In genomic region chrX:10882484-10882883, GRCh38 we compare ENCODE assay signal across 28 cellular contexts.
"Had no signal": no experiment of that assay in that cellular context is flagged by ENCODE, and none has a peak within 500 bp of the region (broad histone marks: within the 10 kb centered on the region; RNA-seq: fewer than 3 reads in every experiment).

No MANE protein-coding gene starts in this region.

- H3K27me3 Mint-ChIP-seq: progenitor cell of endocrine pancreas; stimulated activated naive CD8-positive, alpha-beta T cell treated with anti-CD3 and anti-CD28 coated beads, Interleukin-15, Interleukin-2, amounts not matched to agents 100 ng/mL and 50 ng/mL, for 24 hours had no signal

- H3K4me3 ChIP-seq: neural progenitor cell, ovary, psoas muscle, right lobe of liver, sigmoid colon, stomach, thoracic aorta, thyroid gland, tibial nerve, upper lobe of left lung, vagina had no signal

- FAIRE-seq: small intestine, urothelium cell line had no signal

- H3K4me3 Mint-ChIP-seq: nephron; neural progenitor cell; stimulated activated effector memory CD8-positive, alpha-beta T cell treated with anti-CD3 and anti-CD28 coated beads, Interleukin-12 subunit alpha, Interleukin-12 subunit beta, amount 100 ng/mL, for 72 hours; stimulated activated naive B cell treated with anti-CD40 and anti-IgM and Interleukin-4, amounts not matched to agents 10 μg/mL and 1 μg/mL and 100 μg/mL, for 72 hours; stimulated activated naive CD8-positive, alpha-beta T cell treated with anti-CD3 and anti-CD28 coated beads, Interleukin-15, Interleukin-2, amounts not matched to agents 100 ng/mL and 50 ng/mL, for 24 hours had no signal

- H3K27me3 ChIP-seq: neural progenitor cell, ovary, right lobe of liver, sigmoid colon, stomach, thyroid gland, tibial nerve, upper lobe of left lung, vagina had no signal

- H3K4me1 Mint-ChIP-seq: stimulated activated effector memory CD8-positive, alpha-beta T cell treated with anti-CD3 and anti-CD28 coated beads, Interleukin-12 subunit alpha, Interleukin-12 subunit beta, amount 100 ng/mL, for 72 hours; stimulated activated naive B cell treated with anti-CD40 and anti-IgM and Interleukin-4, amounts not matched to agents 10 μg/mL and 1 μg/mL and 100 μg/mL, for 72 hours had no signal

- ATAC-seq: psoas muscle; right cardiac atrium; right lobe of liver; stimulated activated effector memory CD8-positive, alpha-beta T cell treated with anti-CD3 and anti-CD28 coated beads, Interleukin-12 subunit alpha, Interleukin-12 subunit beta, amount 100 ng/mL, for 72 hours; stimulated activated naive B cell treated with anti-CD40 and anti-IgM and Interleukin-4, amounts not matched to agents 10 μg/mL and 1 μg/mL and 100 μg/mL, for 72 hours had no signal

- H3K27ac ChIP-seq: neural progenitor cell, ovary, parathyroid adenoma, psoas muscle, right lobe of liver, sigmoid colon, stomach, thoracic aorta, thyroid gland, tibial nerve, upper lobe of left lung, vagina had no signal

- H3K9me3 ChIP-seq: ovary, psoas muscle, right lobe of liver, sigmoid colon, stomach, thoracic aorta, thyroid gland, tibial nerve, upper lobe of left lung, vagina had no signal

- H3K27ac Mint-ChIP-seq: nephron; neural progenitor cell; progenitor cell of endocrine pancreas; stimulated activated effector memory CD8-positive, alpha-beta T cell treated with anti-CD3 and anti-CD28 coated beads, Interleukin-12 subunit alpha, Interleukin-12 subunit beta, amount 100 ng/mL, for 72 hours; stimulated activated naive B cell treated with anti-CD40 and anti-IgM and Interleukin-4, amounts not matched to agents 10 μg/mL and 1 μg/mL and 100 μg/mL, for 72 hours; stimulated activated naive CD8-positive, alpha-beta T cell treated with anti-CD3 and anti-CD28 coated beads, Interleukin-15, Interleukin-2, amounts not matched to agents 100 ng/mL and 50 ng/mL, for 24 hours had no signal

- H3K36me3 ChIP-seq: neural progenitor cell, ovary, right lobe of liver, sigmoid colon, stomach, thoracic aorta, thyroid gland, tibial nerve, upper lobe of left lung, vagina had no signal

- H3K9ac ChIP-seq: neural progenitor cell, parathyroid adenoma had no signal

- H3K36me3 Mint-ChIP-seq: neural progenitor cell; stimulated activated effector memory CD8-positive, alpha-beta T cell treated with anti-CD3 and anti-CD28 coated beads, Interleukin-12 subunit alpha, Interleukin-12 subunit beta, amount 100 ng/mL, for 72 hours; stimulated activated naive B cell treated with anti-CD40 and anti-IgM and Interleukin-4, amounts not matched to agents 10 μg/mL and 1 μg/mL and 100 μg/mL, for 72 hours had no signal

- H3K79me2 ChIP-seq: parathyroid adenoma had no signal

- H2AFZ ChIP-seq: neural progenitor cell, parathyroid adenoma had no signal

- DNase-seq: occipital lobe; ovary; posterior cingulate gyrus; psoas muscle; right cardiac atrium; right lobe of liver; sigmoid colon; small intestine; stimulated activated CD4-positive, alpha-beta T cell treated with anti-CD3 and anti-CD28 coated beads, Interleukin-15, amount 100 ng/mL, for 24 hours; stimulated activated CD4-positive, alpha-beta T cell treated with anti-CD3 and anti-CD28 coated beads, Interleukin-2, amount 100 ng/mL, for 24 hours; stimulated activated CD4-positive, alpha-beta T cell treated with anti-CD3 and anti-CD28 coated beads, Interleukin-2, amount 100 ng/mL, for 48 hours; stimulated activated CD4-positive, alpha-beta T cell treated with anti-CD3 and anti-CD28 coated beads, Interleukin-4, amount 100 ng/mL, for 24 hours; stimulated activated naive B cell treated with anti-CD40 and anti-IgM and Interleukin-4, amounts not matched to agents 10 μg/mL and 1 μg/mL and 100 μg/mL, for 72 hours; stimulated activated naive CD4-positive, alpha-beta T cell treated with Interleukin-2 at 50 U/mL for 16 hours; stomach; thyroid gland; trophoblast cell; upper lobe of left lung had no signal

- H3K4me2 ChIP-seq: neural progenitor cell had no signal

- H3K4me1 ChIP-seq: parathyroid adenoma, psoas muscle, right lobe of liver, sigmoid colon, stomach, thyroid gland, tibial nerve, upper lobe of left lung, vagina had no signal
